ENCODE assay signal across 26 cellular contexts in genomic region chrX:75327607-75328006, GRCh38.
"Had no signal": no experiment of that assay in that cellular context is flagged by ENCODE, and none has a peak within 500 bp of the region (broad histone marks: within the 10 kb centered on the region; RNA-seq: fewer than 3 reads in every experiment).

No MANE protein-coding gene starts in this region.

- H3K9me3 ChIP-seq: lower lobe of right lung, pancreas, prostate gland, testis, thyroid gland, transverse colon had no signal

- H3K4me1 ChIP-seq: left lung, lower lobe of right lung, pancreas, prostate gland, stomach, testis, thyroid gland, transverse colon, upper lobe of right lung had no signal

- H3K36me3 ChIP-seq: prostate gland, transverse colon, upper lobe of right lung had no signal

- H3K27me3 ChIP-seq: left lung, pancreas, stomach, testis, thyroid gland, transverse colon, upper lobe of right lung had no signal

- H3K27ac ChIP-seq: left lung, lower lobe of right lung, pancreas, prostate gland, skin epidermis, stomach, testis, thyroid gland, transverse colon, upper lobe of right lung had no signal

- H3K4me3 Mint-ChIP-seq: naive thymus-derived CD8-positive, alpha-beta T cell; nephron; neural crest cell; stimulated activated naive B cell treated with anti-CD40 and anti-IgM and Interleukin-4, amounts not matched to agents 10 μg/mL and 1 μg/mL and 100 μg/mL, for 72 hours had no signal

- H3K4me1 Mint-ChIP-seq: naive thymus-derived CD8-positive, alpha-beta T cell; nephron; neural crest cell; stimulated activated naive B cell treated with anti-CD40 and anti-IgM and Interleukin-4, amounts not matched to agents 10 μg/mL and 1 μg/mL and 100 μg/mL, for 72 hours had no signal

- H3K27me3 Mint-ChIP-seq: naive thymus-derived CD8-positive, alpha-beta T cell; stimulated activated naive B cell treated with anti-CD40 and anti-IgM and Interleukin-4, amounts not matched to agents 10 μg/mL and 1 μg/mL and 100 μg/mL, for 72 hours had no signal

- DNase-seq: kidney glomerular epithelial cell; left colon; left lung; lower lobe of right lung; mammary epithelial cell; mesenchymal stem cell; naive thymus-derived CD8-positive, alpha-beta T cell; nucleus accumbens; retina; right cardiac atrium; stimulated activated CD4-positive, alpha-beta T cell treated with anti-CD3 and anti-CD28 coated beads, Interleukin-12 subunit alpha, Interleukin-12 subunit beta, amount 100 ng/mL, for 4 hours; stimulated activated CD4-positive, alpha-beta T cell treated with anti-CD3 and anti-CD28 coated beads, Interleukin-15, amount 100 ng/mL, for 24 hours; stimulated activated CD4-positive, alpha-beta T cell treated with anti-CD3 and anti-CD28 coated beads, Interleukin-2, amount 100 ng/mL, for 24 hours; stimulated activated CD4-positive, alpha-beta T cell treated with anti-CD3 and anti-CD28 coated beads, Interleukin-4, amount 100 ng/mL, for 1 hour; stimulated activated naive B cell treated with anti-CD40 and anti-IgM and Interleukin-4, amounts not matched to agents 10 μg/mL and 1 μg/mL and 100 μg/mL, for 72 hours; stimulated activated naive CD8-positive, alpha-beta T cell treated with anti-CD3 and anti-CD28 coated beads, Interleukin-15, Interleukin-2, amounts not matched to agents 100 U/mL and 50 U/mL, for 24 hours; stomach; testis; thyroid gland; transverse colon; upper lobe of right lung had no signal

- H3K27ac Mint-ChIP-seq: naive thymus-derived CD8-positive, alpha-beta T cell; nephron; stimulated activated naive B cell treated with anti-CD40 and anti-IgM and Interleukin-4, amounts not matched to agents 10 μg/mL and 1 μg/mL and 100 μg/mL, for 72 hours had no signal

- H3K4me3 ChIP-seq: left lung, lower lobe of right lung, pancreas, prostate gland, skin epidermis, stomach, testis, thyroid gland, transverse colon, upper lobe of right lung had no signal
